19 cellular contexts compared by ENCODE assay signal in the genomic region with DNA sequence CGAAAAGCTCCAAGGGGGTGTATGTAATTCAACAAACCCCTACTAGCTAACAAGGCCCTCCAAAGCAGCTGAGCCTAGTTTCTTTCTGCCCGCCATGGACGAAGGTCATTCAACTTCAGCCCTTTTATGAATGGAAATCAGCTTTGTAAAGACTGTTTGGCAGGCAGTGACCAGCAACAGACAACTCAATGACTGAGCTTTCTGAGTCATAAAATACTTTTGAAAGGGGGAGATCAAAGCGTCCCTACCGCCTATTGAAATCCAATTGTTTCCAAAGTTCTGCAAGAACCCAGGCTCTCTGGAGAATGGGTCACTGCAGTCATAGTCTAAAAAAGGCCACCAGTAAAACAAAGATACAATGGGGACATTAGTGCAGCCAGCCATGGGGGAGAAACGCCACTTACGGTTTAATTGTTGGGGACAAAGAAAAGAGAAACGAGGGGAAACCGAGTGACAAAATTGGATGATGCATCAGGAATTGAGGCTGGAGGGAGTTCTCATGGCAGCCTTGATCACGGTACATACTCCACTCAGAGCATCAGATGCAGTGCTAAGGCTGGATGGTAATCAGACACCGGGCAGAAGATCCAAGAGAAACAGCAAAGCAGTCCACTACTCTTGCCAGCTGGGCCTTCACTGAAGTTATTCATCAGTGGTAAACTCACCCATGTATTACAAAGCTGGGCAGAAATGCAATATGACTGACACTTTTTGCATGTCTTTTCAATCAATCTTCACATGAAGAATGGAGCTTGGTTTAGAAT. TPM values are rescaled to one million over a fixed set of nuclear protein-coding genes. Genes with fewer than 3 reads are reported as not detected.
A peak's percentile ranks its signal among the peaks of the same experiment; 100 is the strongest.
DNase-seq lines count a peak whose midpoint lies in the region; TF ChIP-seq lines count a peak whose summit lies in the region.
"Had no signal": no experiment of that assay in that cellular context is flagged by ENCODE, and none has a peak within 500 bp of the region (broad histone marks: within the 10 kb centered on the region; RNA-seq: fewer than 3 reads in every experiment).

No MANE protein-coding gene starts in this region.

- H3K27ac ChIP-seq in mesodermal cell (ENCODE audit: low read depth, low read length, severe bottlenecking) (peak overlapping the region; percentile 50), ascending aorta (no peak overlapping the region)
- H3K27ac ChIP-seq: A549; BLaER1 treated with 17β-estradiol and CSF1 and Interleukin-3, amounts not matched to agents 10 nM and 100 nM had no signal

- H3K36me3 ChIP-seq in mesodermal cell (ENCODE audit: control insufficient read depth, insufficient read depth, low read length), result peaks cover under 1% of the 10 kb centered on the region
- H3K36me3 ChIP-seq in ascending aorta, result no peaks in the 10 kb centered on the region
- H3K36me3 ChIP-seq: BLaER1 treated with 17β-estradiol and CSF1 and Interleukin-3, amounts not matched to agents 10 nM and 100 nM had no signal

- no peak for TF ChIP-seq CTCF in ascending aorta (IDR thresholded peaks at IDR 0.05)

- H3K4me1 ChIP-seq in mesodermal cell (ENCODE audit: control insufficient read depth, insufficient read depth, low read length, poor library complexity, severe bottlenecking), result peaks cover 9% of the 10 kb centered on the region
- no peaks in the 10 kb centered on the region for H3K4me1 ChIP-seq in ascending aorta
- H3K4me1 ChIP-seq: A549; BLaER1 treated with 17β-estradiol and CSF1 and Interleukin-3, amounts not matched to agents 10 nM and 100 nM had no signal

- H3K4me3 ChIP-seq in mesodermal cell (ENCODE audit: extremely low read depth, insufficient read depth, low read length, poor library complexity, severe bottlenecking), result no peak overlapping the region
- no peak overlapping the region for H3K4me3 ChIP-seq in ascending aorta
- H3K4me3 ChIP-seq: A549; BLaER1 treated with 17β-estradiol and CSF1 and Interleukin-3, amounts not matched to agents 10 nM and 100 nM; GM12878; GM23338 had no signal

- no peaks in the 10 kb centered on the region for H3K27me3 ChIP-seq in ascending aorta

- peak; percentile 4 for DNase-seq in SW480 (ENCODE audit: low spot score)
- DNase-seq in dermis blood vessel endothelial cell, result peak; percentile 78
- DNase-seq in stromal cell of bone marrow (ENCODE audit: low read depth), result peak; percentile 41
- DNase-seq in ascending aorta (ENCODE audit: low spot score in 2 of 2), result no peak
- no peak for DNase-seq in OCI-M2 (lab: John Stamatoyannopoulos, UW; ENCODE audit: unreplicated experiment)
- DNase-seq in stimulated activated CD4-positive, alpha-beta T cell treated with anti-CD3 and anti-CD28 coated beads, Interleukin-4, amount 100 ng/mL, for 1 hour, result no peak
- DNase-seq: CD8-positive, alpha-beta memory T cell; DMS79 treated with DMSO at 0.1 percent for 48 hours; KBM-7; NCI-H1436; NCI-H2029; NCI-H2171; NCI-H446; PC-3 had no signal

- WGBS in mesodermal cell (ENCODE audit: insufficient coverage in 2 of 2), 2 experiments, result 75 to 86% methylated on average over 8 to 10 of the region's 11 CpGs

- intact Hi-C loops in ascending aorta (cut with DNase I), result no loop called here

- H3K9me3 ChIP-seq in mesodermal cell (ENCODE audit: control insufficient read depth, low read length), result no peaks in the 10 kb centered on the region
- H3K9me3 ChIP-seq in ascending aorta, result no peaks in the 10 kb centered on the region

RNA-seq across cellular contexts. Expression of a gene that starts 9.8 kb away (rescaled TPM):
- total RNA-seq in dermis blood vessel endothelial cell (64.5 and 89.3 TPM in 2 replicates), ascending aorta (not detected)
- polyA plus RNA-seq in mesodermal cell (2013, experiment 1 of 2), result 4.9 TPM
- polyA plus RNA-seq in mesodermal cell (2013, experiment 2 of 2), result 10.0 TPM
- total RNA-seq: CD8-positive, alpha-beta memory T cell; GM12878; PC-3 had no signal
- polyA plus RNA-seq: CD8-positive, alpha-beta memory T cell; GM12878 had no signal

Comparison
In these comparisons a context has a peak if more than half of its experiments do, and no peak if none do; other contexts are left out.
1. DNase-seq: peak in SW480 (single experiment), dermis blood vessel endothelial cell (single experiment) and stromal cell of bone marrow (single experiment); none in ascending aorta (0 of 2), OCI-M2 (single experiment) and stimulated activated CD4-positive, alpha-beta T cell treated with anti-CD3 and anti-CD28 coated beads, Interleukin-4, amount 100 ng/mL, for 1 hour (single experiment).
2. RNA of a gene that starts 9.8 kb away (total RNA-seq): 64.5 to 89.3 TPM in dermis blood vessel endothelial cell; not detected in ascending aorta (single experiment); every median in the first group is over 10 times any median in the second.